In genomic region chr10:125156739-125157472, GRCh38 we compare ENCODE assay signal across 9 cellular contexts. TPM values are rescaled to one million over a fixed set of nuclear protein-coding genes. Genes with fewer than 3 reads are reported as not detected.
A peak's percentile ranks its signal among the peaks of the same experiment; 100 is the strongest.
DNase-seq lines count a peak whose midpoint lies in the region; ATAC-seq and TF ChIP-seq lines count a peak whose summit lies in the region.
"Had no signal": no experiment of that assay in that cellular context is flagged by ENCODE, and none has a peak within 500 bp of the region (broad histone marks: within the 10 kb centered on the region; RNA-seq: fewer than 3 reads in every experiment).

No MANE protein-coding gene starts in this region.

- intact Hi-C loops in gastrocnemius medialis (cut with DNase I; ENCODE audit: low total_unique reads), result loop anchor here (10.0 kb wide), 2 partner anchors 422 to 632 kb away; no protein-coding TSS in a partner anchor

- H3K9me3 ChIP-seq in iPS-18a (ENCODE audit: control insufficient read depth, low read depth, low read length) (no peaks in the 10 kb centered on the region), gastrocnemius medialis (no peaks in the 10 kb centered on the region)

- TF ChIP-seq POLR2A in gastrocnemius medialis (IDR thresholded peaks at IDR 0.05), result no peak

- in situ Hi-C loops in gastrocnemius medialis (cut with MboI; ENCODE audit: low sequenced_read_pairs in 4 of 4), result loop anchor here in 3 of 4 donors (10.0 to 25.0 kb wide), 5 partner anchors 72 to 245 kb away; no protein-coding TSS in a partner anchor
- in situ Hi-C loops in KBM-7 (cut with MboI; ENCODE audit: low pct_unique_long_range_greater_than_20kb, low sequenced_read_pairs), result no loop called here

- no peak for ATAC-seq in gastrocnemius medialis
- no peak for ATAC-seq in HG03108 (IDR thresholded peaks at IDR 0.05; ENCODE audit: unreplicated experiment)

- TF ChIP-seq CTCF in gastrocnemius medialis (IDR thresholded peaks at IDR 0.05 in 4 of 5, conservative IDR thresholded peaks at IDR 0.05 in 1 of 5), result no peak

- no peaks in the 10 kb centered on the region for H3K27me3 ChIP-seq in H7 (ENCODE audit: control insufficient read depth, insufficient read depth, low read length)
- no peaks in the 10 kb centered on the region for H3K27me3 ChIP-seq in iPS-18a (ENCODE audit: control insufficient read depth, insufficient read depth, low read length)
- H3K27me3 ChIP-seq in gastrocnemius medialis, result no peaks in the 10 kb centered on the region

- H3K27ac ChIP-seq in iPS-18a (ENCODE audit: low read length), result no peak overlapping the region
- peak overlapping the region; percentile 88 to 99 (median 97) for H3K27ac ChIP-seq in gastrocnemius medialis

- H3K4me1 ChIP-seq in iPS-18a (ENCODE audit: control insufficient read depth, low read depth, low read length), result peaks cover 56% of the 10 kb centered on the region
- peaks cover 61 to 70% of the 10 kb centered on the region in 2 donors for H3K4me1 ChIP-seq in gastrocnemius medialis

- DNase-seq in H7, result no peak
- peak; percentile 54 for DNase-seq in SW480 (ENCODE audit: low spot score)
- DNase-seq in gastrocnemius medialis, result no peak
- no peak for DNase-seq in activated T-cell treated with anti-CD3 and anti-CD28 coated beads for 4 hours
- no peak for DNase-seq in NCI-H82 treated with DMSO at 0.1 percent for 48 hours (lab: John Stamatoyannopoulos, UW; ENCODE audit: unreplicated experiment)
- DNase-seq in KBM-7, result no peak
- DNase-seq: stimulated activated CD4-positive, alpha-beta T cell treated with anti-CD3 and anti-CD28 coated beads, Interleukin-1b, Interleukin-23, amount 100 ng/mL, for 48 hours had no signal

- H3K4me3 ChIP-seq in H7 (ENCODE audit: insufficient read depth, low read depth, low read length), result peak overlapping the region; percentile 6
- peak overlapping the region; percentile 76 for H3K4me3 ChIP-seq in iPS-18a (ENCODE audit: low read length)
- H3K4me3 ChIP-seq in gastrocnemius medialis, result peak overlapping the region; percentile 61 to 88 (median 74)

- peak overlapping the region; percentile 67 for H3K9ac ChIP-seq in iPS-18a (ENCODE audit: low read length)

- no peaks in the 10 kb centered on the region for H3K36me3 ChIP-seq in H7 (replicated peaks; ENCODE audit: control insufficient read depth, insufficient read depth, low read length)
- H3K36me3 ChIP-seq in iPS-18a (ENCODE audit: control insufficient read depth, low read depth, low read length), result no peaks in the 10 kb centered on the region
- no peaks in the 10 kb centered on the region for H3K36me3 ChIP-seq in gastrocnemius medialis

RNA-seq across cellular contexts. Expression of gene CTBP2, which starts 3.5 kb away (rescaled TPM):
- total RNA-seq in H7 (2014; rRNA removed; shearing (Covaris generic)), result 233 and 260 TPM in 2 replicates
- total RNA-seq in gastrocnemius medialis, result 10 to 100 TPM; 13.9 to 36.7 (median 21.1) TPM

Comparison
In these comparisons a context has a peak if more than half of its experiments do, and no peak if none do; other contexts are left out.
1. H3K4me3 ChIP-seq: peak in every context shown above with its lines; median percentile 76 in iPS-18a; 74 in gastrocnemius medialis; 6 in H7.